In the genomic region with DNA sequence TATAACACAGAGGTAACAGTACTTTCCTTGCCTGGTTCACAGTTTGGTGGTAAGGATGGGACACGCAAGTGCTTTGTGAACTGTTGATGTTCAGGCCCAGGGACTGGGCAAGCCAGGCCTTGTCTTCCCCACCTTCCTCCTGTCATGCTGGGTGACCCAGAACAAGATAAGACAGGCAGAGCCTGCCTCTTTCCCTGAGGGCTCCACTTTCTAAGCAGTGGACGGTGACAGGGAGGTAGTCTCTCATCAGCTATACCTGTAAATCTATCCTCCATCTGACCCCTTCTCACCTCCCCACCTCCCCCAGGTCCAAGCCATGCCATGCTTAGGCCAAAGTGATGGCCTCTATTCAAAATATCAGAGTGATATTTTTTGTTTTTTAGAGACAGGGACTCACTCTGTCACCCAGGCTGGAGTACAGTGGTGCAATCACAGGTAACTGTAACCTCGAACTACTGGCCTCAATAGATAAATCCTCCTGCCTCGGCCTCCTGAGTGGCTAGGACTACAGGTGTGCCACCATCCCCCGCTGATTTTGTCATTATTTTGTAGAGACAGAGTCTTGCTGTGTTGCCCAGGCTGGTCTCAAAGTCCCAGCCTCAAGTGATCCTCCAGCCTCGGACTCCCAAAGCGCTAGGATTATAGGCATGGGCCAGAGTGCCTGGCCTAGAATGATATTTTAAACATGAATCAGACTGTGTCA, we compare ENCODE assay signal across 15 cellular contexts. TPM values are rescaled to one million over a fixed set of nuclear protein-coding genes. Genes with fewer than 3 reads are reported as not detected.
DNase-seq lines count a peak whose midpoint lies in the region; ATAC-seq and TF ChIP-seq lines count a peak whose summit lies in the region.
"Had no signal": no experiment of that assay in that cellular context is flagged by ENCODE, and none has a peak within 500 bp of the region (broad histone marks: within the 10 kb centered on the region; RNA-seq: fewer than 3 reads in every experiment).

No MANE protein-coding gene starts in this region.

- no peak for DNase-seq in GM23248
- peak; percentile 65 for DNase-seq in MCF 10A (ENCODE audit: unreplicated experiment)
- DNase-seq in left kidney (ENCODE audit: low read depth, low spot score) = peak; percentile 45
- no peak for DNase-seq in activated naive CD8-positive, alpha-beta T cell treated with anti-CD3 and anti-CD28 coated beads for 36 hours
- no peak for DNase-seq in SW480 (ENCODE audit: low spot score)
- DNase-seq: activated naive CD8-positive, alpha-beta T cell treated with anti-CD3 and anti-CD28 coated beads, Interleukin-2, amount 50 U/mL, for 24 hours; DMS79 treated with DMSO at 0.1 percent for 48 hours; effector CD8-positive, alpha-beta T cell; hippocampal formation; NCI-H187 treated with DMSO at 0.1 percent for 48 hours; retina had no signal

- POLR2A ChIA-PET in MCF 10A (lab: Yijun Ruan, JAX) = interaction anchor here (0.6 to 2.6 kb wide), 7 partner anchors 27 to 445 kb away, joined by 3 to 14 read pairs (median 4); no protein-coding TSS in a partner anchor

- no peaks in the 10 kb centered on the region for H3K27me3 Mint-ChIP-seq in MCF 10A (ENCODE audit: insufficient read depth, unreplicated experiment)
- peaks cover 10% of the 10 kb centered on the region for H3K27me3 Mint-ChIP-seq in activated naive CD8-positive, alpha-beta T cell treated with anti-CD3 and anti-CD28 coated beads for 36 hours

- peaks cover 58% of the 10 kb centered on the region for H3K36me3 Mint-ChIP-seq in MCF 10A (ENCODE audit: insufficient read depth, unreplicated experiment)
- H3K36me3 Mint-ChIP-seq in activated naive CD8-positive, alpha-beta T cell treated with anti-CD3 and anti-CD28 coated beads for 36 hours = no peaks in the 10 kb centered on the region

- no peak for TF ChIP-seq CTCF in MCF 10A (IDR thresholded peaks at IDR 0.05; ENCODE audit: unreplicated experiment)

- H3K4me3 Mint-ChIP-seq in MCF 10A (ENCODE audit: unreplicated experiment) = no peak overlapping the region
- no peak overlapping the region for H3K4me3 Mint-ChIP-seq in activated naive CD8-positive, alpha-beta T cell treated with anti-CD3 and anti-CD28 coated beads for 36 hours
- H3K4me3 Mint-ChIP-seq: activated naive CD8-positive, alpha-beta T cell treated with anti-CD3 and anti-CD28 coated beads, Interleukin-2, amount 50 U/mL, for 24 hours had no signal

- H3K27ac Mint-ChIP-seq in MCF 10A (ENCODE audit: low read depth, unreplicated experiment) = peak overlapping the region; percentile 80
- H3K27ac Mint-ChIP-seq in activated naive CD8-positive, alpha-beta T cell treated with anti-CD3 and anti-CD28 coated beads for 36 hours = no peak overlapping the region
- H3K27ac Mint-ChIP-seq: activated naive CD8-positive, alpha-beta T cell treated with anti-CD3 and anti-CD28 coated beads, Interleukin-2, amount 50 U/mL, for 24 hours had no signal

- H3K27ac ChIP-seq in GM23248 = peak overlapping the region; percentile 65
- H3K27ac ChIP-seq in skeletal muscle tissue (ENCODE audit: low read depth, low read length) = peak overlapping the region; percentile 48

- intact Hi-C loops in MCF 10A (cut with micrococcal nuclease) = loop anchor here (5.0 kb wide), 2 partner anchors 59 to 354 kb away; no protein-coding TSS in a partner anchor

- peaks cover 29% of the 10 kb centered on the region for H3K79me2 ChIP-seq in GM23248 (ENCODE audit: insufficient read depth)

- H3K4me3 ChIP-seq in GM23248 = 0 out of 2 replicates have a peak overlapping the region, but pooled peaks have one; percentile 14
- no peak overlapping the region for H3K4me3 ChIP-seq in skeletal muscle tissue (ENCODE audit: low read length in 3 of 3)

- in situ Hi-C loops in GM23248 (cut with MboI) = loop anchor here (5.0 kb wide), 1 partner anchor 114 kb away; no protein-coding TSS in a partner anchor

- H3K4me1 ChIP-seq in GM23248 (ENCODE audit: insufficient read depth) (peaks cover 19% of the 10 kb centered on the region), skeletal muscle tissue (ENCODE audit: control insufficient read depth in 3 of 3, insufficient read depth in 3 of 3, low read length in 3 of 3) (peaks cover 24 to 61% (median 31%) of the 10 kb centered on the region in 3 donors)

- H4K20me1 ChIP-seq in GM23248 (ENCODE audit: insufficient read depth) = no peaks in the 10 kb centered on the region

- CTCF ChIA-PET in MCF 10A (lab: Yijun Ruan, JAX) = interaction anchor here (0.5 to 18.9 kb wide), 17 partner anchors 11 to 619 kb away, joined by 3 to 713 read pairs (median 8); no protein-coding TSS in a partner anchor

- no TSS peak for BruUV-seq in MCF 10A (replicated peaks; lab: Mats Ljungman, UMichigan)

- peak overlapping the region; percentile 60 for H3K4me2 ChIP-seq in GM23248 (ENCODE audit: unreplicated experiment)

- 92 to 94% methylated on average over 7 of the region's 7 CpGs for WGBS in GM23248 (ENCODE audit: low coverage in 1 of 2, low lambda C conversion rate in 2 of 2, missing lambda C conversion rate in 2 of 2), 2 experiments

- no peaks in the 10 kb centered on the region for H3K9me3 ChIP-seq in GM23248 (ENCODE audit: low read depth)
- H3K9me3 ChIP-seq in skeletal muscle tissue (ENCODE audit: control insufficient read depth in 3 of 3, low read length in 3 of 3) = no peaks in the 10 kb centered on the region

- H3K27me3 ChIP-seq in GM23248 (replicated peaks; ENCODE audit: insufficient read depth) = no peaks in the 10 kb centered on the region
- no peaks in the 10 kb centered on the region for H3K27me3 ChIP-seq in skeletal muscle tissue (ENCODE audit: control insufficient read depth in 3 of 3, insufficient read depth in 3 of 3, low read length in 3 of 3)

- H3K9ac ChIP-seq in GM23248 (peak overlapping the region; percentile 55), skeletal muscle tissue (ENCODE audit: low read depth in 1 of 3, low read length in 3 of 3) (no peak overlapping the region)

- ATAC-seq in HG03280 (IDR thresholded peaks at IDR 0.05; ENCODE audit: unreplicated experiment) = no peak
- ATAC-seq in HG03196 (IDR thresholded peaks at IDR 0.05; ENCODE audit: unreplicated experiment) = no peak
- ATAC-seq: activated naive CD8-positive, alpha-beta T cell treated with anti-CD3 and anti-CD28 coated beads, Interleukin-2, amount 50 U/mL, for 24 hours had no signal

- H3K4me1 Mint-ChIP-seq in MCF 10A (ENCODE audit: insufficient read depth, unreplicated experiment) = peaks cover 27% of the 10 kb centered on the region
- peaks cover 5% of the 10 kb centered on the region for H3K4me1 Mint-ChIP-seq in activated naive CD8-positive, alpha-beta T cell treated with anti-CD3 and anti-CD28 coated beads for 36 hours

- H3F3A ChIP-seq in GM23248 (ENCODE audit: insufficient read depth) = peaks cover 26% of the 10 kb centered on the region

- peak overlapping the region; percentile 44; the same call in 1 of the 2 replicates for H2AFZ ChIP-seq in GM23248

- no peaks in the 10 kb centered on the region for H3K9me2 ChIP-seq in GM23248 (ENCODE audit: insufficient read depth)

- H3K9me3 Mint-ChIP-seq in MCF 10A (ENCODE audit: unreplicated experiment) = no peaks in the 10 kb centered on the region
- H3K9me3 Mint-ChIP-seq in activated naive CD8-positive, alpha-beta T cell treated with anti-CD3 and anti-CD28 coated beads for 36 hours = no peaks in the 10 kb centered on the region
- H3K9me3 Mint-ChIP-seq: activated naive CD8-positive, alpha-beta T cell treated with anti-CD3 and anti-CD28 coated beads, Interleukin-2, amount 50 U/mL, for 24 hours had no signal

- H3K36me3 ChIP-seq in GM23248 (ENCODE audit: low read depth) = no peaks in the 10 kb centered on the region; the same call in 1 of the 2 replicates
- H3K36me3 ChIP-seq in skeletal muscle tissue (ENCODE audit: control insufficient read depth in 3 of 3, insufficient read depth in 3 of 3, low read length in 3 of 3) = peaks cover 11 to 27% (median 17%) of the 10 kb centered on the region in 3 donors

RNA-seq across cellular contexts. Expression of a gene that starts 42.8 kb away (rescaled TPM):
- 16.3 and 32.0 TPM in 2 replicates for total RNA-seq in GM23248 (2014; rRNA removed; shearing (Covaris generic))
- polyA plus RNA-seq in GM23248 (2016; fragmentation: Nextera tagmentation; extraction: Ambion mirVana) = 143 and 147 TPM in 2 replicates
- total RNA-seq in MCF 10A (2022) = 74.6 and 98.1 TPM in 2 replicates
- 9.9 TPM for total RNA-seq in skeletal muscle tissue
- 1 to 10 TPM in 1 of 2 experiments, under 1 TPM in 1; 0.70 to 1.6 TPM for total RNA-seq in activated naive CD8-positive, alpha-beta T cell treated with anti-CD3 and anti-CD28 coated beads for 36 hours

RNA-seq across cellular contexts. Expression of a gene that starts 54.0 kb away (rescaled TPM):
- total RNA-seq in GM23248 (2014; rRNA removed; shearing (Covaris generic)) = not detected in 2 replicates
- 0.08 TPM in 1 of 2 replicates, not detected in the other for polyA plus RNA-seq in GM23248 (2016; fragmentation: Nextera tagmentation; extraction: Ambion mirVana)
- total RNA-seq in MCF 10A (2022) (not detected in 2 replicates), skeletal muscle tissue (not detected)
- total RNA-seq in activated naive CD8-positive, alpha-beta T cell treated with anti-CD3 and anti-CD28 coated beads for 36 hours = not detected
- total RNA-seq: mononuclear cell had no signal

Comparison
In these comparisons a context has a peak if more than half of its experiments do, and no peak if none do; other contexts are left out.
1. DNase-seq: peak in MCF 10A (single experiment) and left kidney (single experiment); none in GM23248 (single experiment), activated naive CD8-positive, alpha-beta T cell treated with anti-CD3 and anti-CD28 coated beads for 36 hours (single experiment) and SW480 (single experiment).